In genomic region chr1:200729863-200730262, GRCh38 we compare ENCODE assay signal across 19 cellular contexts. TPM values are rescaled to one million over a fixed set of nuclear protein-coding genes. Genes with fewer than 3 reads are reported as not detected.
DNase-seq lines count a peak whose midpoint lies in the region; ATAC-seq and TF ChIP-seq lines count a peak whose summit lies in the region.
"Had no signal": no experiment of that assay in that cellular context is flagged by ENCODE, and none has a peak within 500 bp of the region (broad histone marks: within the 10 kb centered on the region; RNA-seq: fewer than 3 reads in every experiment).

No MANE protein-coding gene starts in this region.

- peak; percentile 24 for DNase-seq in adipocyte (ENCODE audit: low read depth)
- peak; percentile 53 for DNase-seq in fibroblast of peridontal ligament (ENCODE audit: extremely low read depth)
- DNase-seq in tibial nerve (ENCODE audit: low spot score in 2 of 2) = no peak
- no peak for DNase-seq in activated naive CD4-positive, alpha-beta T cell (lab: John Stamatoyannopoulos, UW)
- no peak for DNase-seq in left lung
- DNase-seq: activated CD4-positive, alpha-beta T cell treated with anti-CD3 and anti-CD28 coated beads, Interleukin-2, amount 10 ng/mL, durations not matched to agents 7 days and 5 days; activated naive CD8-positive, alpha-beta T cell treated with anti-CD3 and anti-CD28 coated beads, Interleukin-2, amount 50 U/mL, for 24 hours; cortex of kidney; foreskin melanocyte; H9; kidney; NCI-H1436 treated with DMSO at 0.1 percent for 48 hours; NCI-H526 treated with DMSO at 0.1 percent for 48 hours; SHP77 treated with DMSO at 0.1 percent for 48 hours had no signal

- H3K4me2 ChIP-seq in KMS-11 = peak overlapping the region; percentile 5

- intact Hi-C loops in left lung (cut with DNase I) = no loop called here

- H3K79me2 ChIP-seq in KMS-11 (ENCODE audit: insufficient read depth, low read depth) = no peaks in the 10 kb centered on the region
- H3K79me2 ChIP-seq: parathyroid adenoma had no signal

- H3K4me1 ChIP-seq in KMS-11 (ENCODE audit: low read depth, poor library complexity, severe bottlenecking) (peaks cover 11% of the 10 kb centered on the region), adipocyte (ENCODE audit: control insufficient read depth, insufficient read depth, low read length) (no peaks in the 10 kb centered on the region), tibial nerve (peaks cover 0 to 20% (median 0%) of the 10 kb centered on the region in 4 donors), left lung (no peaks in the 10 kb centered on the region)
- H3K4me1 ChIP-seq: parathyroid adenoma had no signal

- ATAC-seq in GM21390 (IDR thresholded peaks at IDR 0.05; ENCODE audit: unreplicated experiment) = no peak
- ATAC-seq in left lung = no peak
- ATAC-seq: activated naive CD8-positive, alpha-beta T cell treated with anti-CD3 and anti-CD28 coated beads, Interleukin-2, amount 50 U/mL, for 24 hours; sciatic nerve; stimulated activated memory B cell treated with anti-CD40 and anti-IgM and Interleukin-4, amounts not matched to agents 10 μg/mL and 1 μg/mL and 100 μg/mL, for 72 hours had no signal

- H3K4me3 ChIP-seq in KMS-11 (IDR thresholded peaks at IDR 0.05; ENCODE audit: insufficient read depth, low read depth, low read length) (no peak overlapping the region), adipocyte (ENCODE audit: low read length) (peak overlapping the region; percentile 51), tibial nerve (no peak overlapping the region), left lung (no peak overlapping the region)

- H4K20me1 ChIP-seq in KMS-11 (ENCODE audit: insufficient read depth) = no peaks in the 10 kb centered on the region

- no peaks in the 10 kb centered on the region for H3K36me3 ChIP-seq in KMS-11 (ENCODE audit: insufficient read depth)
- no peaks in the 10 kb centered on the region for H3K36me3 ChIP-seq in adipocyte (ENCODE audit: control insufficient read depth, insufficient read depth, low read length, severe bottlenecking)
- H3K36me3 ChIP-seq in tibial nerve = no peaks in the 10 kb centered on the region
- H3K36me3 ChIP-seq in left lung = no peaks in the 10 kb centered on the region

- TF ChIP-seq POLR2A in tibial nerve (IDR thresholded peaks at IDR 0.05) = no peak

- no peak for TF ChIP-seq EP300 in tibial nerve (IDR thresholded peaks at IDR 0.05)

- H3K9ac ChIP-seq in KMS-11 (no peak overlapping the region), adipocyte (ENCODE audit: low read length) (no peak overlapping the region)
- H3K9ac ChIP-seq: parathyroid adenoma had no signal

- H3K27ac ChIP-seq in KMS-11 (no peak overlapping the region), tibial nerve (peak overlapping the region in 3 of 4 donors; percentile 20 to 68 (median 54)), left lung (no peak overlapping the region)
- H3K27ac ChIP-seq: parathyroid adenoma had no signal

- H2AFZ ChIP-seq in KMS-11 (ENCODE audit: low read depth) = peak overlapping the region; percentile 5; the same call in 1 of the 2 replicates
- H2AFZ ChIP-seq: parathyroid adenoma had no signal

- no peaks in the 10 kb centered on the region for H3K27me3 ChIP-seq in KMS-11 (ENCODE audit: insufficient read depth, low read depth)
- no peaks in the 10 kb centered on the region for H3K27me3 ChIP-seq in adipocyte (replicated peaks; ENCODE audit: control insufficient read depth, insufficient read depth, low read length)
- no peaks in the 10 kb centered on the region for H3K27me3 ChIP-seq in tibial nerve
- H3K27me3 ChIP-seq in left lung = no peaks in the 10 kb centered on the region

- 25 to 36% methylated on average over 3 of the region's 3 CpGs for WGBS in tibial nerve, 2 donors

- TF ChIP-seq CTCF in KMS-11 (conservative IDR thresholded peaks at IDR 0.05; ENCODE audit: low read depth, low read length) = no peak
- no peak for TF ChIP-seq CTCF in tibial nerve (IDR thresholded peaks at IDR 0.05)
- no peak for TF ChIP-seq CTCF in left lung (IDR thresholded peaks at IDR 0.05)

- no peaks in the 10 kb centered on the region for H3K9me3 ChIP-seq in adipocyte (ENCODE audit: control insufficient read depth, low read length)
- no peaks in the 10 kb centered on the region for H3K9me3 ChIP-seq in tibial nerve
- no peaks in the 10 kb centered on the region for H3K9me3 ChIP-seq in left lung

RNA-seq across cellular contexts. Expression of gene CAMSAP2, which starts 8.8 kb away (rescaled TPM):
- 10 to 100 TPM; 27.3 to 38.9 (median 31.6) TPM for total RNA-seq in tibial nerve
- 10 to 100 TPM; 32.2 TPM for total RNA-seq in left lung

Comparison
In these comparisons a context has a peak if more than half of its experiments do, and no peak if none do; other contexts are left out.
1. H3K27ac ChIP-seq: peak in tibial nerve (3 of 4); none in KMS-11 (single experiment) and left lung (0 of 2).
2. DNase-seq: peak in adipocyte (single experiment) and fibroblast of peridontal ligament (single experiment); none in tibial nerve (0 of 2), activated naive CD4-positive, alpha-beta T cell (0 of 4) and left lung (0 of 2).